Comparison of ENCODE assay signal across 1 cellular context in the genomic region with DNA sequence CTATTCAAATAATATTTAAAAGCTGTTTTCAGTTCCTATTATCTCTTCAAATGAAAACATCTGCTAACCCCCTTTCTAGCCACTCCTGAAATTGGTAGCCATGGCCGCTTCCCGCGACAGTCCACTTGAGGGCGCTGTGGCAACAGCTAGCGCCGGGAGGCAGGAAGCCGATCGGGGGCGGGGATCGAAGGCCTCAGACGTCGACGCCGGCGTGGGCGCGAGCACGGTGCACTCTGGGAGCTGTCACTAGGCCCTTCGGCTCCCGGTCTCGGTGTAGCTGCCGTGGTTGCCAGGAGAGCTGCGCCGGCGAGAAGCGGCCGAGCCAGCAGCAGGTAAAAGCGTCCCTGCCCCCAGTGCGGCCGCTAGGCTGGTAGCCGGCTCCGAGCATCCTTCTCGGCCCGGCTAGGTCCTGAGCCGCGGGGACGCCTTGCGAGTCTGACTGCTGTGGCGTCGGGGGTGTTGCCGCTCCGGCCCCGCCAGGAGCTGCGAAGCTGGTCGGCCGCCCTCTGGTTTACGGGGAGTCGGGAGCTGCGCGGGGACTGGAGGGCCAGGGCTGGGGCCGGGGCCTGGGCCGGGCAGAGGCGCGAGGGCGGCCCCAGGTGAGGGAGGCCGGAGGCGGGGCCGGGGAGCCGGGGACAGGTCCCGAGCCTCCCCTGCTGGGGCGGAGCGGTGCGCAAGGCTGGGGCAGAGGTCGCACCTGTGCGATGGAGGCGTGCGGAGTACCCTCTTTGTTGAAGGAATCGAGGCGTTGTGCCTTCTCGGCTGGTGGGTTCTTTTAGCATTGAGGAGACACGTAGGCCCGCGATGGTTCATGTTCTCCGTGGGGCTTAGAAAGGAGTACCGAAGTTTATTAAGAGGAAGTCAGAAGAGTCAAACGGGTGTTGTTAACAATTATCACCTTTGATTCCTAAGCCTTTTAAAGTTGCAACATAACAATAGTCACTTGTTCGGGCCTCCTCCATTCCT.
TF ChIP-seq lines count a peak whose summit lies in the region.

DOP1A (plus strand) TSS at position 224 of the 966 bp plus-strand sequence. CDS start 29,307 bp downstream, outside the sequence.

TF ChIP-seq in HepG2, 621 proteins besides CTCF, POLR2A, EP300 and RAD21 (continues in another document):
- peak; percentile 61; the same call in 1 of the 2 replicates for TF ChIP-seq CBFB (CRISPR knock-in tag; IDR thresholded peaks at IDR 0.05)
- peak; percentile 98 for TF ChIP-seq ZMYM4 (CRISPR knock-in tag; IDR thresholded peaks at IDR 0.05)
- no peak for TF ChIP-seq ZNF780A (CRISPR knock-in tag; IDR thresholded peaks at IDR 0.05)
- TF ChIP-seq KAT8 (CRISPR knock-in tag; IDR thresholded peaks at IDR 0.05) = peak; percentile 73
- TF ChIP-seq TOE1 (CRISPR knock-in tag; IDR thresholded peaks at IDR 0.05) = peak; percentile 29; the same call in 1 of the 2 replicates
- no peak for TF ChIP-seq MAFK (conservative IDR thresholded peaks at IDR 0.05 in 1 of 2, IDR thresholded peaks at IDR 0.05 in 1 of 2; ENCODE audit: low read length in 2 of 2)
- TF ChIP-seq IKZF1 (IDR thresholded peaks at IDR 0.05) = no peak
- TF ChIP-seq, protein P1, sequence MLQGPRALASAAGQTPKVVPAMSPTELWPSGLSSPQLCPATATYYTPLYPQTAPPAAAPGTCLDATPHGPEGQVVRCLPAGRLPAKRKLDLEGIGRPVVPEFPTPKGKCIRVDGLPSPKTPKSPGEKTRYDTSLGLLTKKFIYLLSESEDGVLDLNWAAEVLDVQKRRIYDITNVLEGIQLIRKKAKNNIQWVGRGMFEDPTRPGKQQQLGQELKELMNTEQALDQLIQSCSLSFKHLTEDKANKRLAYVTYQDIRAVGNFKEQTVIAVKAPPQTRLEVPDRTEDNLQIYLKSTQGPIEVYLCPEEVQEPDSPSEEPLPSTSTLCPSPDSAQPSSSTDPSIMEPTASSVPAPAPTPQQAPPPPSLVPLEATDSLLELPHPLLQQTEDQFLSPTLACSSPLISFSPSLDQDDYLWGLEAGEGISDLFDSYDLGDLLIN (CRISPR knock-in tag; IDR thresholded peaks at IDR 0.05; ENCODE audit: borderline replicate concordance) = 0 out of 2 replicates have a peak, but pooled peaks have one; percentile 70
- peak; percentile 58; the same call in 1 of the 2 replicates for TF ChIP-seq ZSCAN29 (CRISPR knock-in tag; conservative IDR thresholded peaks at IDR 0.05)
- no peak for TF ChIP-seq TCF7 (IDR thresholded peaks at IDR 0.05; ENCODE audit: low read depth)
- TF ChIP-seq, protein P2, sequence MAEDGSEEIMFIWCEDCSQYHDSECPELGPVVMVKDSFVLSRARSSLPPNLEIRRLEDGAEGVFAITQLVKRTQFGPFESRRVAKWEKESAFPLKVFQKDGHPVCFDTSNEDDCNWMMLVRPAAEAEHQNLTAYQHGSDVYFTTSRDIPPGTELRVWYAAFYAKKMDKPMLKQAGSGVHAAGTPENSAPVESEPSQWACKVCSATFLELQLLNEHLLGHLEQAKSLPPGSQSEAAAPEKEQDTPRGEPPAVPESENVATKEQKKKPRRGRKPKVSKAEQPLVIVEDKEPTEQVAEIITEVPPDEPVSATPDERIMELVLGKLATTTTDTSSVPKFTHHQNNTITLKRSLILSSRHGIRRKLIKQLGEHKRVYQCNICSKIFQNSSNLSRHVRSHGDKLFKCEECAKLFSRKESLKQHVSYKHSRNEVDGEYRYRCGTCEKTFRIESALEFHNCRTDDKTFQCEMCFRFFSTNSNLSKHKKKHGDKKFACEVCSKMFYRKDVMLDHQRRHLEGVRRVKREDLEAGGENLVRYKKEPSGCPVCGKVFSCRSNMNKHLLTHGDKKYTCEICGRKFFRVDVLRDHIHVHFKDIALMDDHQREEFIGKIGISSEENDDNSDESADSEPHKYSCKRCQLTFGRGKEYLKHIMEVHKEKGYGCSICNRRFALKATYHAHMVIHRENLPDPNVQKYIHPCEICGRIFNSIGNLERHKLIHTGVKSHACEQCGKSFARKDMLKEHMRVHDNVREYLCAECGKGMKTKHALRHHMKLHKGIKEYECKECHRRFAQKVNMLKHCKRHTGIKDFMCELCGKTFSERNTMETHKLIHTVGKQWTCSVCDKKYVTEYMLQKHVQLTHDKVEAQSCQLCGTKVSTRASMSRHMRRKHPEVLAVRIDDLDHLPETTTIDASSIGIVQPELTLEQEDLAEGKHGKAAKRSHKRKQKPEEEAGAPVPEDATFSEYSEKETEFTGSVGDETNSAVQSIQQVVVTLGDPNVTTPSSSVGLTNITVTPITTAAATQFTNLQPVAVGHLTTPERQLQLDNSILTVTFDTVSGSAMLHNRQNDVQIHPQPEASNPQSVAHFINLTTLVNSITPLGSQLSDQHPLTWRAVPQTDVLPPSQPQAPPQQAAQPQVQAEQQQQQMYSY (CRISPR knock-in tag; IDR thresholded peaks at IDR 0.05) = peak; percentile 42; the same call in 1 of the 2 replicates
- peak; percentile 18; the same call in 1 of the 2 replicates for TF ChIP-seq HNF4G (IDR thresholded peaks at IDR 0.05; ENCODE audit: borderline replicate concordance, low read depth, low read length)
- no peak for TF ChIP-seq HNF4G (CRISPR knock-in tag; IDR thresholded peaks at IDR 0.05; ENCODE audit: borderline replicate concordance, low read depth)
- no peak for TF ChIP-seq JDP2 (CRISPR knock-in tag; IDR thresholded peaks at IDR 0.05; ENCODE audit: borderline replicate concordance)
- peak; percentile 41; the same call in 1 of the 2 replicates for TF ChIP-seq ZMYM3 (CRISPR knock-in tag; IDR thresholded peaks at IDR 0.05)
- TF ChIP-seq SRY (CRISPR knock-in tag; IDR thresholded peaks at IDR 0.05) = peak; percentile 80; the same call in 1 of the 2 replicates
- peak; percentile 79; the same call in 1 of the 2 replicates for TF ChIP-seq ZSCAN5A (CRISPR knock-in tag; IDR thresholded peaks at IDR 0.05; ENCODE audit: borderline replicate concordance)
- 0 out of 2 replicates have a peak, but pooled peaks have one; percentile 8 for TF ChIP-seq ZNF180 (CRISPR knock-in tag; IDR thresholded peaks at IDR 0.05; ENCODE audit: borderline replicate concordance, low read depth)
- peak; percentile 66 for TF ChIP-seq ZNF883 (CRISPR knock-in tag; IDR thresholded peaks at IDR 0.05; ENCODE audit: not compliant biosample characterization)
- TF ChIP-seq GTF2F1 (IDR thresholded peaks at IDR 0.05; ENCODE audit: low read length) = no peak
- TF ChIP-seq ZNF614 (CRISPR knock-in tag; IDR thresholded peaks at IDR 0.05; ENCODE audit: borderline replicate concordance) = peak; percentile 89; the same call in 1 of the 2 replicates
- TF ChIP-seq JUN (CRISPR knock-in tag; IDR thresholded peaks at IDR 0.05) = no peak
- no peak for TF ChIP-seq CERS6 (CRISPR knock-in tag; IDR thresholded peaks at IDR 0.05)
- TF ChIP-seq, protein P3, sequence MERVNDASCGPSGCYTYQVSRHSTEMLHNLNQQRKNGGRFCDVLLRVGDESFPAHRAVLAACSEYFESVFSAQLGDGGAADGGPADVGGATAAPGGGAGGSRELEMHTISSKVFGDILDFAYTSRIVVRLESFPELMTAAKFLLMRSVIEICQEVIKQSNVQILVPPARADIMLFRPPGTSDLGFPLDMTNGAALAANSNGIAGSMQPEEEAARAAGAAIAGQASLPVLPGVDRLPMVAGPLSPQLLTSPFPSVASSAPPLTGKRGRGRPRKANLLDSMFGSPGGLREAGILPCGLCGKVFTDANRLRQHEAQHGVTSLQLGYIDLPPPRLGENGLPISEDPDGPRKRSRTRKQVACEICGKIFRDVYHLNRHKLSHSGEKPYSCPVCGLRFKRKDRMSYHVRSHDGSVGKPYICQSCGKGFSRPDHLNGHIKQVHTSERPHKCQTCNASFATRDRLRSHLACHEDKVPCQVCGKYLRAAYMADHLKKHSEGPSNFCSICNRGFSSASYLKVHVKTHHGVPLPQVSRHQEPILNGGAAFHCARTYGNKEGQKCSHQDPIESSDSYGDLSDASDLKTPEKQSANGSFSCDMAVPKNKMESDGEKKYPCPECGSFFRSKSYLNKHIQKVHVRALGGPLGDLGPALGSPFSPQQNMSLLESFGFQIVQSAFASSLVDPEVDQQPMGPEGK (CRISPR knock-in tag; IDR thresholded peaks at IDR 0.05) = peak; percentile 10; the same call in 1 of the 2 replicates
- TF ChIP-seq CENPX (CRISPR knock-in tag; IDR thresholded peaks at IDR 0.05) = no peak
- TF ChIP-seq ELF3 (CRISPR knock-in tag; IDR thresholded peaks at IDR 0.05) = peak; percentile 10; the same call in 1 of the 2 replicates
- TF ChIP-seq U2AF1 (optimal IDR thresholded peaks at IDR 0.05; ENCODE audit: low read depth, low read length) = no peak
- TF ChIP-seq HOXD1 (CRISPR knock-in tag; IDR thresholded peaks at IDR 0.05) = 0 out of 2 replicates have a peak, but pooled peaks have one; percentile 21
- peak; percentile 89; the same call in 1 of the 2 replicates for TF ChIP-seq KMT2A (CRISPR knock-in tag; IDR thresholded peaks at IDR 0.05)
- peak; percentile 70 for TF ChIP-seq ZNF430 (CRISPR knock-in tag; IDR thresholded peaks at IDR 0.05)
- no peak for TF ChIP-seq MBD4 (IDR thresholded peaks at IDR 0.05; ENCODE audit: borderline replicate concordance, low read length)
- TF ChIP-seq, protein P4, sequence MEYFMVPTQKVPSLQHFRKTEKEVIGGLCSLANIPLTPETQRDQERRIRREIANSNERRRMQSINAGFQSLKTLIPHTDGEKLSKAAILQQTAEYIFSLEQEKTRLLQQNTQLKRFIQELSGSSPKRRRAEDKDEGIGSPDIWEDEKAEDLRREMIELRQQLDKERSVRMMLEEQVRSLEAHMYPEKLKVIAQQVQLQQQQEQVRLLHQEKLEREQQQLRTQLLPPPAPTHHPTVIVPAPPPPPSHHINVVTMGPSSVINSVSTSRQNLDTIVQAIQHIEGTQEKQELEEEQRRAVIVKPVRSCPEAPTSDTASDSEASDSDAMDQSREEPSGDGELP (IDR thresholded peaks at IDR 0.05; ENCODE audit: borderline replicate concordance, low read depth) = peak; percentile 28; the same call in 1 of the 2 replicates
- peak; percentile 60 for TF ChIP-seq TEAD3 (CRISPR knock-in tag; optimal IDR thresholded peaks at IDR 0.05; ENCODE audit: borderline replicate concordance)
- 0 out of 2 replicates have a peak, but pooled peaks have one; percentile 42 for TF ChIP-seq ZBTB34 (CRISPR knock-in tag; IDR thresholded peaks at IDR 0.05)
- no peak for TF ChIP-seq RARA (CRISPR knock-in tag; IDR thresholded peaks at IDR 0.05)
- peak; percentile 39; the same call in 1 of the 2 replicates for TF ChIP-seq HNF4A (CRISPR knock-in tag; IDR thresholded peaks at IDR 0.05)
- peak; percentile 87; the same call in 1 of the 2 replicates for TF ChIP-seq ZNF776 (CRISPR knock-in tag; IDR thresholded peaks at IDR 0.05)
- TF ChIP-seq ZNF124 (CRISPR knock-in tag; IDR thresholded peaks at IDR 0.05) = 0 out of 2 replicates have a peak, but pooled peaks have one; percentile 38
- peak; percentile 81 for TF ChIP-seq HNF1B (CRISPR knock-in tag; IDR thresholded peaks at IDR 0.05)
- peak; percentile 66 for TF ChIP-seq IRF2 (CRISPR knock-in tag; IDR thresholded peaks at IDR 0.05)
